18 cellular contexts compared by ENCODE assay signal in genomic region chr7:94710256-94710655, GRCh38. TPM values are rescaled to one million over a fixed set of nuclear protein-coding genes. Genes with fewer than 3 reads are reported as not detected.
DNase-seq lines count a peak whose midpoint lies in the region; ATAC-seq and TF ChIP-seq lines count a peak whose summit lies in the region.
"Had no signal": no experiment of that assay in that cellular context is flagged by ENCODE, and none has a peak within 500 bp of the region (broad histone marks: within the 10 kb centered on the region; RNA-seq: fewer than 3 reads in every experiment).

No MANE protein-coding gene starts in this region.

- H3F3A ChIP-seq in PC-3 (ENCODE audit: low read length, unreplicated experiment), result no peaks in the 10 kb centered on the region

- H3K9me2 ChIP-seq in PC-3 (replicated peaks; ENCODE audit: low read length), result no peaks in the 10 kb centered on the region

- peak overlapping the region; percentile 12 for H3K27ac Mint-ChIP-seq in chondrocyte (ENCODE audit: unreplicated experiment)
- H3K27ac Mint-ChIP-seq: GM23338 had no signal

- H3K4me2 ChIP-seq in PC-3 (ENCODE audit: low read length), result no peak overlapping the region
- H3K4me2 ChIP-seq: GM23338 had no signal

- DNase-seq in AG04449 (ENCODE audit: low read depth, low spot score), result peak; percentile 19
- DNase-seq in PC-3, result peak; percentile 7
- no peak for DNase-seq in chondrocyte (ENCODE audit: low spot score)
- peak; percentile 2 for DNase-seq in kidney tubule cell (ENCODE audit: low spot score)
- no peak for DNase-seq in H4 (ENCODE audit: low spot score)
- DNase-seq in Peyer's patch, result no peak
- DNase-seq in posterior cingulate gyrus, result no peak
- DNase-seq: DMS79 treated with DMSO at 0.1 percent for 48 hours, NCI-H1694 treated with DMSO at 0.1 percent for 48 hours, NCI-H748 treated with DMSO at 0.1 percent for 48 hours, OCI-M1, SIG-M5 had no signal

- no peaks in the 10 kb centered on the region for H3K27me3 Mint-ChIP-seq in chondrocyte (ENCODE audit: low read depth)

- TF ChIP-seq POLR2A in Peyer's patch (IDR thresholded peaks at IDR 0.05), result no peak

- no peak overlapping the region for H3K9ac ChIP-seq in PC-3 (ENCODE audit: low read length)

- no peaks in the 10 kb centered on the region for H3K9me3 ChIP-seq in PC-3 (ENCODE audit: low read length)
- H3K9me3 ChIP-seq in Peyer's patch, result no peaks in the 10 kb centered on the region

- no peak overlapping the region for H2AFZ ChIP-seq in PC-3 (ENCODE audit: low read length)
- H2AFZ ChIP-seq: GM23338 had no signal

- no peak overlapping the region for H3K27ac ChIP-seq in PC-3 (ENCODE audit: low read length)
- no peak overlapping the region for H3K27ac ChIP-seq in Peyer's patch
- H3K27ac ChIP-seq: 22Rv1, RWPE1 had no signal

- peaks cover 6% of the 10 kb centered on the region for H3K9me3 Mint-ChIP-seq in chondrocyte (ENCODE audit: low read depth)

- peaks cover 18% of the 10 kb centered on the region for H3K4me1 Mint-ChIP-seq in chondrocyte (ENCODE audit: low read depth)
- H3K4me1 Mint-ChIP-seq: GM23338 had no signal

- H3K4me3 Mint-ChIP-seq in chondrocyte (ENCODE audit: unreplicated experiment), result no peak overlapping the region
- H3K4me3 Mint-ChIP-seq: GM23338 had no signal

- peaks cover 2% of the 10 kb centered on the region for H3K36me3 Mint-ChIP-seq in chondrocyte (ENCODE audit: low read depth)

- BruUV-seq in PC-3 (replicated peaks; lab: Mats Ljungman, UMichigan), result no TSS peak

- no peaks in the 10 kb centered on the region for H3K79me2 ChIP-seq in PC-3 (ENCODE audit: low read length)

- no peaks in the 10 kb centered on the region for H3K36me3 ChIP-seq in PC-3 (ENCODE audit: low read depth, low read length)
- no peaks in the 10 kb centered on the region for H3K36me3 ChIP-seq in Peyer's patch

- no peak for TF ChIP-seq CTCF in AG04449 (IDR thresholded peaks at IDR 0.05; ENCODE audit: insufficient read depth, low read length, missing control alignments)
- TF ChIP-seq CTCF in PC-3 (conservative IDR thresholded peaks at IDR 0.05; ENCODE audit: low read depth, low read length), result no peak
- TF ChIP-seq CTCF in chondrocyte (IDR thresholded peaks at IDR 0.05), result no peak
- TF ChIP-seq CTCF in Peyer's patch (IDR thresholded peaks at IDR 0.05), result no peak

- H3K4me1 ChIP-seq in PC-3 (ENCODE audit: insufficient read depth, low read length) (no peaks in the 10 kb centered on the region), Peyer's patch (no peaks in the 10 kb centered on the region)

- no peaks in the 10 kb centered on the region for H3K27me3 ChIP-seq in PC-3 (ENCODE audit: low read length)
- H3K27me3 ChIP-seq in Peyer's patch, result no peaks in the 10 kb centered on the region

- ATAC-seq in PC-3 (no peak), HG02884 (IDR thresholded peaks at IDR 0.05; ENCODE audit: unreplicated experiment) (no peak)
- ATAC-seq: GM23338, HCT116, K562 had no signal

- POLR2A ChIA-PET in AG04449 (lab: Yijun Ruan, JAX), result no interaction called here
- POLR2A ChIA-PET in PC-3 (lab: Charles Lee; ENCODE audit: unreplicated experiment), result no interaction called here

- intact Hi-C loops in PC-3 (cut with micrococcal nuclease) (no loop called here), posterior cingulate gyrus (cut with DNase I) (no loop called here)

- no peaks in the 10 kb centered on the region for H4K20me1 ChIP-seq in PC-3 (ENCODE audit: low read length)

- CTCF ChIA-PET in AG04449 (lab: Yijun Ruan, JAX), result interaction anchor here (2.3 kb wide), 1 partner anchor 54 kb away, joined by 6 read pairs; the partner anchor contains the start of gene SGCE
- CTCF ChIA-PET in PC-3 (lab: Charles Lee), result no interaction called here

- H3K4me3 ChIP-seq in AG04449 (ENCODE audit: low read depth, low read length), result no peak overlapping the region
- no peak overlapping the region for H3K4me3 ChIP-seq in PC-3 (ENCODE audit: low read length)
- no peak overlapping the region for H3K4me3 ChIP-seq in Peyer's patch
- H3K4me3 ChIP-seq: GM23338, K562 had no signal

RNA-seq across cellular contexts. Expression of gene SGCE, which starts 54.3 kb away (rescaled TPM):
- total RNA-seq in PC-3 (2014; rRNA removed), result 30.4 and 31.5 TPM in 2 replicates
- 61.1 to 76.8 TPM (median 72.3 TPM) in 3 replicates for total RNA-seq in chondrocyte
- 114 and 120 TPM in 2 replicates for total RNA-seq in H4 (2014; rRNA removed; shearing (Covaris generic))
- total RNA-seq in Peyer's patch, result 10 to 100 TPM in 3 of 4 donors, 1 to 10 TPM in 1; 3.7 to 14.9 (median 11.4) TPM

Comparison
In these comparisons a context has a peak if more than half of its experiments do, and no peak if none do; other contexts are left out.
1. DNase-seq: peak in AG04449 (single experiment), PC-3 (single experiment) and kidney tubule cell (single experiment); none in chondrocyte (single experiment), H4 (single experiment), Peyer's patch (0 of 3) and posterior cingulate gyrus (0 of 10).